Comparison of ENCODE assay signal across 7 cellular contexts in the genomic region with DNA sequence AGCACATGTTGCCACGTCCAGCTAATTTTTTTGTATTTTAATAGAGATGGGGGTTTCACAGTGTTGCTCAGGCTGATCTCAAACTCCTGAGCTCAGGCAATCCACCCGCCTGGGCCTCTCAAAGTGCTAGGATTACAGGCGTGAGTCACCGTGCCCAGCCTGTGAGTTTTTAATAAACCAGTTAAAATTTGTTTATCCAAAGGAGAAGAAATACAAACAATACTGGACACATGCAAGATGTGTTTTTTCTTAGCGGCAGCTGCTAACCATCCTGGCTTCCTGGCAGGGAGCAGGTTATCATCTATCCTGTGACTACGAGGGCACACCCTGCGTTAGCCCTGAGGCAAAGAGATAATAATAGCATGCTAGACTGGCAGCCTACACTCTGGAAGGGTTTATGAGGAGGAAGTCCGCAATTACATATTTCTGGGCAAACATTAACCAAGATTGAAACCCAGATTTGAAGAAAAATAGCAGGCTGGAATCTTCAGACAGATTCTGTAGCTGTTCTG.
A peak's percentile ranks its signal among the peaks of the same experiment; 100 is the strongest.
DNase-seq lines count a peak whose midpoint lies in the region; ATAC-seq and TF ChIP-seq lines count a peak whose summit lies in the region.

No MANE protein-coding gene starts in this region.

- WGBS in lower leg skin, 2 donors = 24 to 28% methylated on average over 8 of the region's 8 CpGs

- ATAC-seq in GM19397 (IDR thresholded peaks at IDR 0.05; ENCODE audit: unreplicated experiment) (peak; percentile 21), GM21360 (IDR thresholded peaks at IDR 0.05; ENCODE audit: unreplicated experiment) (no peak)

- TF ChIP-seq POLR2A in lower leg skin (IDR thresholded peaks at IDR 0.05) = no peak

- intact Hi-C loops in lower leg skin (cut with DNase I; ENCODE audit: low total_unique reads) = no loop called here

- H3K4me3 ChIP-seq in lower leg skin (ENCODE audit: low read depth, poor library complexity, severe bottlenecking) = no peak overlapping the region

- DNase-seq in HuH-7 (ENCODE audit: low spot score) = peak; percentile 20
- peak; percentile 80 for DNase-seq in amniotic epithelial cell (ENCODE audit: low read depth)
- DNase-seq in lower leg skin (ENCODE audit: low spot score in 2 of 2) = peak; percentile 69 to 85
- DNase-seq in UCSD-AML1 (lab: John Stamatoyannopoulos, UW; ENCODE audit: unreplicated experiment) = no peak
- DNase-seq in activated CD8-positive, alpha-beta memory T cell treated with anti-CD3 and anti-CD28 coated beads, Interleukin-2, amount 50 U/mL, for 48 hours = no peak

- no peak for TF ChIP-seq CTCF in lower leg skin (IDR thresholded peaks at IDR 0.05)

Comparison
In these comparisons a context has a peak if more than half of its experiments do, and no peak if none do; other contexts are left out.
1. DNase-seq: peak in HuH-7 (single experiment), amniotic epithelial cell (single experiment) and lower leg skin (2 of 2); none in UCSD-AML1 (single experiment) and activated CD8-positive, alpha-beta memory T cell treated with anti-CD3 and anti-CD28 coated beads, Interleukin-2, amount 50 U/mL, for 48 hours (single experiment).